In the genomic region with DNA sequence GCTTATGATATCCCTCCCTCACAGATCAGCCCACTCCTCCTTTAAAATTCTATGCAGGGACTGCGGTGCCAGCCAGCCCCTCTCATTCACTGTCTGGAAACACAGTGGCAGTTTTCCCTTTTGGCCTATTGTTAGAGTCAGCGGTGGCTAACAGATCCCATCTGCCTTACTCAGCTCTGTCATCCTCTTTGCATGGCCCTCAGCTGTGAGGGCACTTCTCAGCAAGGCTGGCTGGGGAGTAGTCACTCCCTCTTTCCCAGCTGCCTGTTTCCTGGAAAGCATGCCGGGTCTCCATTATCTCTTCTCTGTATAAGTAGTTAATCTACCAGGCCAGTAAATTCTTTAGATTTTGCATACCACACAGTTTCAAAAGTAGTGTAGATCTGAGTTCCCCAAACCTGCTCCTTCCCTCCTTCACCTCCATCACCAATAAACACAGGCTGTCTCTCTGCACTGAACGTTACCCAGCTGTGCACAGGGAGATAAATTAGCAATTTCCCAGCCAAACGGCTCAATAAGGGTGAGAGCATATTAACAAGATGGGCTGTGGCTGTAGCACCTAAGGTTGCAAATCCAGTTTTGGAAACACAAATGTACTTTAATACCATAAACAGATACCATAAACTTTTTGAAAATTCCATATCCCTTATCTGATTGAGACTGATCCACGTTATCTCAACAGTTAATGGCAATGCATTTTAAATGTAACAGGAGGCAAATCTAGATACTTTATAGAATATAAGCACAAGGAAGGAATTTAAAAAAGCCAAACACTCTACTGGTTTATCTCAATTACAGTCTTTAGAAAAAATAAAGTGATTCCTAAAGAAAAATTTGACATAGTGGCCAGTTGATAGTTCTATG, we compare ENCODE assay signal across 15 cellular contexts.
DNase-seq lines count a peak whose midpoint lies in the region; ATAC-seq and TF ChIP-seq lines count a peak whose summit lies in the region.
"Had no signal": no experiment of that assay in that cellular context is flagged by ENCODE, and none has a peak within 500 bp of the region (broad histone marks: within the 10 kb centered on the region; RNA-seq: fewer than 3 reads in every experiment).

No MANE protein-coding gene starts in this region.

- H3K9me3 ChIP-seq in mucosa of descending colon = no peaks in the 10 kb centered on the region
- H3K9me3 ChIP-seq: ovary, SJSA1 had no signal

- TF ChIP-seq CTCF in cardiac fibroblast (IDR thresholded peaks at IDR 0.05; ENCODE audit: low read depth, low read length) (no peak), mucosa of descending colon (IDR thresholded peaks at IDR 0.05) (no peak)

- intact Hi-C loops in mucosa of descending colon (cut with DNase I, micrococcal nuclease) = no loop called here

- H3K36me3 ChIP-seq in mucosa of descending colon (ENCODE audit: low read depth) = no peaks in the 10 kb centered on the region
- H3K36me3 ChIP-seq: ovary, SJSA1 had no signal

- peak; percentile 38 for ATAC-seq in mucosa of descending colon
- ATAC-seq: activated CD4-positive, alpha-beta T cell treated with anti-CD3 and anti-CD28 coated beads for 36 hours; K562 had no signal

- H3K4me3 ChIP-seq in cardiac fibroblast (replicated peaks in 1 of 2; ENCODE audit: low read depth in 2 of 2, low read length in 2 of 2) (no peak overlapping the region), mucosa of descending colon (no peak overlapping the region)
- H3K4me3 ChIP-seq: K562, ovary, SJSA1 had no signal

- H3K4me1 ChIP-seq in mucosa of descending colon (ENCODE audit: low read depth) = no peaks in the 10 kb centered on the region
- H3K4me1 ChIP-seq: SJSA1 had no signal

- peak; percentile 3 for DNase-seq in EL
- DNase-seq in NCI-H2227 (lab: John Stamatoyannopoulos, UW; ENCODE audit: unreplicated experiment) = peak; percentile 29
- peak; percentile 22 to 64 for DNase-seq in cardiac fibroblast (ENCODE audit: low read depth in 2 of 2)
- no peak for DNase-seq in mucosa of descending colon
- DNase-seq in NCI-H774 (lab: John Stamatoyannopoulos, UW) = no peak
- no peak for DNase-seq in NCI-H187 (lab: John Stamatoyannopoulos, UW)
- DNase-seq in stimulated activated naive CD4-positive, alpha-beta T cell (lab: John Stamatoyannopoulos, UW) = no peak
- no peak for DNase-seq in activated effector memory CD4-positive, alpha-beta T cell treated with Interleukin-2 at 50 U/mL for 16 hours
- DNase-seq: activated CD4-positive, alpha-beta T cell treated with anti-CD3 and anti-CD28 coated beads for 36 hours; CD4-positive, alpha-beta T cell; NCI-H226; ovary; stimulated activated naive B cell treated with anti-CD40 and anti-IgM and Interleukin-4, amounts not matched to agents 10 μg/mL and 1 μg/mL and 100 μg/mL, for 72 hours had no signal

Comparison
In these comparisons a context has a peak if more than half of its experiments do, and no peak if none do; other contexts are left out.
1. DNase-seq: peak in EL (single experiment), NCI-H2227 (single experiment) and cardiac fibroblast (2 of 2); none in mucosa of descending colon (0 of 3), NCI-H774 (single experiment), NCI-H187 (0 of 2), stimulated activated naive CD4-positive, alpha-beta T cell (0 of 6) and activated effector memory CD4-positive, alpha-beta T cell treated with Interleukin-2 at 50 U/mL for 16 hours (single experiment).